Comparison of ENCODE assay signal across 1 cellular context in the genomic region with DNA sequence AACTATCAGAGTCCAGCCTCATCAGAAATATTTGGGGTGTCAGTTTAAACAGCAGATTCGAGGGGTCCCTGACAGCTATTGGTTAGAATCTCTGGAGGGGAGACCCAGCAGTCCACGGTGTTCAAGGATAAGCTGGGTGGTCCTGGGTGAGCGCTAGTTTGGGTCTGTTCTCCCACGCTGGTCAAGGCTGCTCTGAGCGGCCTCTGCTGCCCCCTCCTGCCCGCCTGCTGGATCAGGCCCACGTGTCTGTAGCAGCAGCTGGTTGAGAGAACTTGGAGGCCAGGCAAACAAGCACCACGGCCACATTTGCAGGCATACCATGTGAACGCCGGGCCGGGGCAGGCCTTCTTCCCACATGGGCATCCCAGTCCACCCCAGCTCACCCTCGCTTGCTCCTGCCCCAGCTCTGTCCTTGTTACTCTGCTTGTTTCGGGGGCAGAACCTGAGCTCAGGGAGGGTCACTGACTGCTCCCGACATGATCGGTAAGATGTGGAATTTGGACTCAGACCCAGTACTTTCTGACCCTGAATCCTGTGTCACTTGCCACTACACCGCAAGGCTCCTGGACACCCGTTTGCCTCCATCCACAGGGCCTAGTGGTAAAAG.
TF ChIP-seq lines count a peak whose summit lies in the region.

No MANE protein-coding gene starts in this region.

TF ChIP-seq in HepG2, 621 proteins besides CTCF, POLR2A, EP300 and RAD21 (continued from another document and continues in another):
- TF ChIP-seq ATF7 (IDR thresholded peaks at IDR 0.05): no peak
- no peak for TF ChIP-seq ATF7 (CRISPR knock-in tag; IDR thresholded peaks at IDR 0.05)
- TF ChIP-seq, protein P1, sequence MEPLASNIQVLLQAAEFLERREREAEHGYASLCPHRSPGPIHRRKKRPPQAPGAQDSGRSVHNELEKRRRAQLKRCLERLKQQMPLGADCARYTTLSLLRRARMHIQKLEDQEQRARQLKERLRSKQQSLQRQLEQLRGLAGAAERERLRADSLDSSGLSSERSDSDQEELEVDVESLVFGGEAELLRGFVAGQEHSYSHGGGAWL (CRISPR knock-in tag; IDR thresholded peaks at IDR 0.05): no peak
- TF ChIP-seq, protein P2, sequence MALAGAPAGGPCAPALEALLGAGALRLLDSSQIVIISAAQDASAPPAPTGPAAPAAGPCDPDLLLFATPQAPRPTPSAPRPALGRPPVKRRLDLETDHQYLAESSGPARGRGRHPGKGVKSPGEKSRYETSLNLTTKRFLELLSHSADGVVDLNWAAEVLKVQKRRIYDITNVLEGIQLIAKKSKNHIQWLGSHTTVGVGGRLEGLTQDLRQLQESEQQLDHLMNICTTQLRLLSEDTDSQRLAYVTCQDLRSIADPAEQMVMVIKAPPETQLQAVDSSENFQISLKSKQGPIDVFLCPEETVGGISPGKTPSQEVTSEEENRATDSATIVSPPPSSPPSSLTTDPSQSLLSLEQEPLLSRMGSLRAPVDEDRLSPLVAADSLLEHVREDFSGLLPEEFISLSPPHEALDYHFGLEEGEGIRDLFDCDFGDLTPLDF (CRISPR knock-in tag; IDR thresholded peaks at IDR 0.05): no peak
- TF ChIP-seq ZNF572 (CRISPR knock-in tag; IDR thresholded peaks at IDR 0.05): no peak
- TF ChIP-seq, protein P3, sequence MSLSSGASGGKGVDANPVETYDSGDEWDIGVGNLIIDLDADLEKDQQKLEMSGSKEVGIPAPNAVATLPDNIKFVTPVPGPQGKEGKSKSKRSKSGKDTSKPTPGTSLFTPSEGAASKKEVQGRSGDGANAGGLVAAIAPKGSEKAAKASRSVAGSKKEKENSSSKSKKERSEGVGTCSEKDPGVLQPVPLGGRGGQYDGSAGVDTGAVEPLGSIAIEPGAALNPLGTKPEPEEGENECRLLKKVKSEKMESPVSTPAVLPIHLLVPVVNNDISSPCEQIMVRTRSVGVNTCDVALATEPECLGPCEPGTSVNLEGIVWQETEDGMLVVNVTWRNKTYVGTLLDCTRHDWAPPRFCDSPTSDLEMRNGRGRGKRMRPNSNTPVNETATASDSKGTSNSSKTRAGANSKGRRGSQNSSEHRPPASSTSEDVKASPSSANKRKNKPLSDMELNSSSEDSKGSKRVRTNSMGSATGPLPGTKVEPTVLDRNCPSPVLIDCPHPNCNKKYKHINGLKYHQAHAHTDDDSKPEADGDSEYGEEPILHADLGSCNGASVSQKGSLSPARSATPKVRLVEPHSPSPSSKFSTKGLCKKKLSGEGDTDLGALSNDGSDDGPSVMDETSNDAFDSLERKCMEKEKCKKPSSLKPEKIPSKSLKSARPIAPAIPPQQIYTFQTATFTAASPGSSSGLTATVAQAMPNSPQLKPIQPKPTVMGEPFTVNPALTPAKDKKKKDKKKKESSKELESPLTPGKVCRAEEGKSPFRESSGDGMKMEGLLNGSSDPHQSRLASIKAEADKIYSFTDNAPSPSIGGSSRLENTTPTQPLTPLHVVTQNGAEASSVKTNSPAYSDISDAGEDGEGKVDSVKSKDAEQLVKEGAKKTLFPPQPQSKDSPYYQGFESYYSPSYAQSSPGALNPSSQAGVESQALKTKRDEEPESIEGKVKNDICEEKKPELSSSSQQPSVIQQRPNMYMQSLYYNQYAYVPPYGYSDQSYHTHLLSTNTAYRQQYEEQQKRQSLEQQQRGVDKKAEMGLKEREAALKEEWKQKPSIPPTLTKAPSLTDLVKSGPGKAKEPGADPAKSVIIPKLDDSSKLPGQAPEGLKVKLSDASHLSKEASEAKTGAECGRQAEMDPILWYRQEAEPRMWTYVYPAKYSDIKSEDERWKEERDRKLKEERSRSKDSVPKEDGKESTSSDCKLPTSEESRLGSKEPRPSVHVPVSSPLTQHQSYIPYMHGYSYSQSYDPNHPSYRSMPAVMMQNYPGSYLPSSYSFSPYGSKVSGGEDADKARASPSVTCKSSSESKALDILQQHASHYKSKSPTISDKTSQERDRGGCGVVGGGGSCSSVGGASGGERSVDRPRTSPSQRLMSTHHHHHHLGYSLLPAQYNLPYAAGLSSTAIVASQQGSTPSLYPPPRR (CRISPR knock-in tag; IDR thresholded peaks at IDR 0.05; ENCODE audit: borderline replicate concordance): no peak
- TF ChIP-seq, protein P4, sequence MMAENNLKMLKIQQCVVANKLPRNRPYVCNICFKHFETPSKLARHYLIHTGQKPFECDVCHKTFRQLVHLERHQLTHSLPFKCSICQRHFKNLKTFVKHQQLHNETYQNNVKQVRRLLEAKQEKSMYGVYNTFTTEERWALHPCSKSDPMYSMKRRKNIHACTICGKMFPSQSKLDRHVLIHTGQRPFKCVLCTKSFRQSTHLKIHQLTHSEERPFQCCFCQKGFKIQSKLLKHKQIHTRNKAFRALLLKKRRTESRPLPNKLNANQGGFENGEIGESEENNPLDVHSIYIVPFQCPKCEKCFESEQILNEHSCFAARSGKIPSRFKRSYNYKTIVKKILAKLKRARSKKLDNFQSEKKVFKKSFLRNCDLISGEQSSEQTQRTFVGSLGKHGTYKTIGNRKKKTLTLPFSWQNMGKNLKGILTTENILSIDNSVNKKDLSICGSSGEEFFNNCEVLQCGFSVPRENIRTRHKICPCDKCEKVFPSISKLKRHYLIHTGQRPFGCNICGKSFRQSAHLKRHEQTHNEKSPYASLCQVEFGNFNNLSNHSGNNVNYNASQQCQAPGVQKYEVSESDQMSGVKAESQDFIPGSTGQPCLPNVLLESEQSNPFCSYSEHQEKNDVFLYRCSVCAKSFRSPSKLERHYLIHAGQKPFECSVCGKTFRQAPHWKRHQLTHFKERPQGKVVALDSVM (CRISPR knock-in tag; IDR thresholded peaks at IDR 0.05): 0 out of 2 replicates have a peak, but pooled peaks have one; percentile 37
- TF ChIP-seq KMT2A (CRISPR knock-in tag; IDR thresholded peaks at IDR 0.05): no peak
- TF ChIP-seq ZNF253 (CRISPR knock-in tag; IDR thresholded peaks at IDR 0.05; ENCODE audit: borderline replicate concordance): no peak
- no peak for TF ChIP-seq CHCHD3 (CRISPR knock-in tag; IDR thresholded peaks at IDR 0.05)
- 0 out of 2 replicates have a peak, but pooled peaks have one; percentile 51 for TF ChIP-seq MTF2 (CRISPR knock-in tag; IDR thresholded peaks at IDR 0.05; ENCODE audit: borderline replicate concordance)
- no peak for TF ChIP-seq MTF1 (CRISPR knock-in tag; IDR thresholded peaks at IDR 0.05)
- TF ChIP-seq AHR (CRISPR knock-in tag; IDR thresholded peaks at IDR 0.05): 0 out of 2 replicates have a peak, but pooled peaks have one; percentile 37
- no peak for TF ChIP-seq ATRX (CRISPR knock-in tag; IDR thresholded peaks at IDR 0.05; ENCODE audit: borderline replicate concordance)
- TF ChIP-seq, protein P5, sequence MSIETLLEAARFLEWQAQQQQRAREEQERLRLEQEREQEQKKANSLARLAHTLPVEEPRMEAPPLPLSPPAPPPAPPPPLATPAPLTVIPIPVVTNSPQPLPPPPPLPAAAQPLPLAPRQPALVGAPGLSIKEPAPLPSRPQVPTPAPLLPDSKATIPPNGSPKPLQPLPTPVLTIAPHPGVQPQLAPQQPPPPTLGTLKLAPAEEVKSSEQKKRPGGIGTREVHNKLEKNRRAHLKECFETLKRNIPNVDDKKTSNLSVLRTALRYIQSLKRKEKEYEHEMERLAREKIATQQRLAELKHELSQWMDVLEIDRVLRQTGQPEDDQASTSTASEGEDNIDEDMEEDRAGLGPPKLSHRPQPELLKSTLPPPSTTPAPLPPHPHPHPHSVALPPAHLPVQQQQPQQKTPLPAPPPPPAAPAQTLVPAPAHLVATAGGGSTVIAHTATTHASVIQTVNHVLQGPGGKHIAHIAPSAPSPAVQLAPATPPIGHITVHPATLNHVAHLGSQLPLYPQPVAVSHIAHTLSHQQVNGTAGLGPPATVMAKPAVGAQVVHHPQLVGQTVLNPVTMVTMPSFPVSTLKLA (IDR thresholded peaks at IDR 0.05): 0 out of 2 replicates have a peak, but pooled peaks have one; percentile 9
- TF ChIP-seq ZNF557 (CRISPR knock-in tag; IDR thresholded peaks at IDR 0.05): no peak
- no peak for TF ChIP-seq TMF1 (CRISPR knock-in tag; IDR thresholded peaks at IDR 0.05; ENCODE audit: low read depth)
- no peak for TF ChIP-seq DR1 (CRISPR knock-in tag; IDR thresholded peaks at IDR 0.05)
- TF ChIP-seq, protein P6, sequence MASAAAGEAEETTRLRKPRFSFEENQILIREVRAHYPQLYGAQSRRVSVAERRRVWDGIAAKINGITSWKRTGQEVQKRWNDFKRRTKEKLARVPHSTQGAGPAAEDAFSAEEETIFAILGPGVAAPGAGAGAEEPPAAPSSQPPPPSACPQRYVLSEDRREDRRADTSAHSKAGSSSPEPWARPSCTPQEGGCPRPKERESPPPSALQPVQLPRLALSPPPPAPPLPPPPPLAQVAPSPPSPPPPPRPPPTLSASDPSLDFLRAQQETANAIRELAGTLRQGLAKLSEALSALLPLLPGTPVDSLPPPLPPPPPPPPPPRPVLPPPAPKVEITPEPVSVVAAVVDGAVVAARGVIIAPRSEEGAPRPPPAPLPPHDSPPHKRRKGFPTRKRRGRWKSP (CRISPR knock-in tag; IDR thresholded peaks at IDR 0.05): no peak
- no peak for TF ChIP-seq ZKSCAN1 (IDR thresholded peaks at IDR 0.05; ENCODE audit: low read length)
- TF ChIP-seq, protein P7, sequence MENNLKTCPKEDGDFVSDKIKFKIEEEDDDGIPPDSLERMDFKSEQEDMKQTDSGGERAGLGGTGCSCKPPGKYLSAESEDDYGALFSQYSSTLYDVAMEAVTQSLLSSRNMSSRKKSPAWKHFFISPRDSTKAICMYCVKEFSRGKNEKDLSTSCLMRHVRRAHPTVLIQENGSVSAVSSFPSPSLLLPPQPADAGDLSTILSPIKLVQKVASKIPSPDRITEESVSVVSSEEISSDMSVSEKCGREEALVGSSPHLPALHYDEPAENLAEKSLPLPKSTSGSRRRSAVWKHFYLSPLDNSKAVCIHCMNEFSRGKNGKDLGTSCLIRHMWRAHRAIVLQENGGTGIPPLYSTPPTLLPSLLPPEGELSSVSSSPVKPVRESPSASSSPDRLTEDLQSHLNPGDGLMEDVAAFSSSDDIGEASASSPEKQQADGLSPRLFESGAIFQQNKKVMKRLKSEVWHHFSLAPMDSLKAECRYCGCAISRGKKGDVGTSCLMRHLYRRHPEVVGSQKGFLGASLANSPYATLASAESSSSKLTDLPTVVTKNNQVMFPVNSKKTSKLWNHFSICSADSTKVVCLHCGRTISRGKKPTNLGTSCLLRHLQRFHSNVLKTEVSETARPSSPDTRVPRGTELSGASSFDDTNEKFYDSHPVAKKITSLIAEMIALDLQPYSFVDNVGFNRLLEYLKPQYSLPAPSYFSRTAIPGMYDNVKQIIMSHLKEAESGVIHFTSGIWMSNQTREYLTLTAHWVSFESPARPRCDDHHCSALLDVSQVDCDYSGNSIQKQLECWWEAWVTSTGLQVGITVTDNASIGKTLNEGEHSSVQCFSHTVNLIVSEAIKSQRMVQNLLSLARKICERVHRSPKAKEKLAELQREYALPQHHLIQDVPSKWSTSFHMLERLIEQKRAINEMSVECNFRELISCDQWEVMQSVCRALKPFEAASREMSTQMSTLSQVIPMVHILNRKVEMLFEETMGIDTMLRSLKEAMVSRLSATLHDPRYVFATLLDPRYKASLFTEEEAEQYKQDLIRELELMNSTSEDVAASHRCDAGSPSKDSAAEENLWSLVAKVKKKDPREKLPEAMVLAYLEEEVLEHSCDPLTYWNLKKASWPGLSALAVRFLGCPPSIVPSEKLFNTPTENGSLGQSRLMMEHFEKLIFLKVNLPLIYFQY (CRISPR knock-in tag; IDR thresholded peaks at IDR 0.05; ENCODE audit: borderline replicate concordance): no peak
- 0 out of 2 replicates have a peak, but pooled peaks have one; percentile 27 for TF ChIP-seq ZC3H13 (CRISPR knock-in tag; IDR thresholded peaks at IDR 0.05)
- TF ChIP-seq, protein P8, sequence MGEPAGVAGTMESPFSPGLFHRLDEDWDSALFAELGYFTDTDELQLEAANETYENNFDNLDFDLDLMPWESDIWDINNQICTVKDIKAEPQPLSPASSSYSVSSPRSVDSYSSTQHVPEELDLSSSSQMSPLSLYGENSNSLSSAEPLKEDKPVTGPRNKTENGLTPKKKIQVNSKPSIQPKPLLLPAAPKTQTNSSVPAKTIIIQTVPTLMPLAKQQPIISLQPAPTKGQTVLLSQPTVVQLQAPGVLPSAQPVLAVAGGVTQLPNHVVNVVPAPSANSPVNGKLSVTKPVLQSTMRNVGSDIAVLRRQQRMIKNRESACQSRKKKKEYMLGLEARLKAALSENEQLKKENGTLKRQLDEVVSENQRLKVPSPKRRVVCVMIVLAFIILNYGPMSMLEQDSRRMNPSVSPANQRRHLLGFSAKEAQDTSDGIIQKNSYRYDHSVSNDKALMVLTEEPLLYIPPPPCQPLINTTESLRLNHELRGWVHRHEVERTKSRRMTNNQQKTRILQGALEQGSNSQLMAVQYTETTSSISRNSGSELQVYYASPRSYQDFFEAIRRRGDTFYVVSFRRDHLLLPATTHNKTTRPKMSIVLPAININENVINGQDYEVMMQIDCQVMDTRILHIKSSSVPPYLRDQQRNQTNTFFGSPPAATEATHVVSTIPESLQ (CRISPR knock-in tag; conservative IDR thresholded peaks at IDR 0.05): no peak
- TF ChIP-seq SMC3 (IDR thresholded peaks at IDR 0.05; ENCODE audit: low read length): peak; percentile 22; the same call in 1 of the 2 replicates
- TF ChIP-seq, protein P9, sequence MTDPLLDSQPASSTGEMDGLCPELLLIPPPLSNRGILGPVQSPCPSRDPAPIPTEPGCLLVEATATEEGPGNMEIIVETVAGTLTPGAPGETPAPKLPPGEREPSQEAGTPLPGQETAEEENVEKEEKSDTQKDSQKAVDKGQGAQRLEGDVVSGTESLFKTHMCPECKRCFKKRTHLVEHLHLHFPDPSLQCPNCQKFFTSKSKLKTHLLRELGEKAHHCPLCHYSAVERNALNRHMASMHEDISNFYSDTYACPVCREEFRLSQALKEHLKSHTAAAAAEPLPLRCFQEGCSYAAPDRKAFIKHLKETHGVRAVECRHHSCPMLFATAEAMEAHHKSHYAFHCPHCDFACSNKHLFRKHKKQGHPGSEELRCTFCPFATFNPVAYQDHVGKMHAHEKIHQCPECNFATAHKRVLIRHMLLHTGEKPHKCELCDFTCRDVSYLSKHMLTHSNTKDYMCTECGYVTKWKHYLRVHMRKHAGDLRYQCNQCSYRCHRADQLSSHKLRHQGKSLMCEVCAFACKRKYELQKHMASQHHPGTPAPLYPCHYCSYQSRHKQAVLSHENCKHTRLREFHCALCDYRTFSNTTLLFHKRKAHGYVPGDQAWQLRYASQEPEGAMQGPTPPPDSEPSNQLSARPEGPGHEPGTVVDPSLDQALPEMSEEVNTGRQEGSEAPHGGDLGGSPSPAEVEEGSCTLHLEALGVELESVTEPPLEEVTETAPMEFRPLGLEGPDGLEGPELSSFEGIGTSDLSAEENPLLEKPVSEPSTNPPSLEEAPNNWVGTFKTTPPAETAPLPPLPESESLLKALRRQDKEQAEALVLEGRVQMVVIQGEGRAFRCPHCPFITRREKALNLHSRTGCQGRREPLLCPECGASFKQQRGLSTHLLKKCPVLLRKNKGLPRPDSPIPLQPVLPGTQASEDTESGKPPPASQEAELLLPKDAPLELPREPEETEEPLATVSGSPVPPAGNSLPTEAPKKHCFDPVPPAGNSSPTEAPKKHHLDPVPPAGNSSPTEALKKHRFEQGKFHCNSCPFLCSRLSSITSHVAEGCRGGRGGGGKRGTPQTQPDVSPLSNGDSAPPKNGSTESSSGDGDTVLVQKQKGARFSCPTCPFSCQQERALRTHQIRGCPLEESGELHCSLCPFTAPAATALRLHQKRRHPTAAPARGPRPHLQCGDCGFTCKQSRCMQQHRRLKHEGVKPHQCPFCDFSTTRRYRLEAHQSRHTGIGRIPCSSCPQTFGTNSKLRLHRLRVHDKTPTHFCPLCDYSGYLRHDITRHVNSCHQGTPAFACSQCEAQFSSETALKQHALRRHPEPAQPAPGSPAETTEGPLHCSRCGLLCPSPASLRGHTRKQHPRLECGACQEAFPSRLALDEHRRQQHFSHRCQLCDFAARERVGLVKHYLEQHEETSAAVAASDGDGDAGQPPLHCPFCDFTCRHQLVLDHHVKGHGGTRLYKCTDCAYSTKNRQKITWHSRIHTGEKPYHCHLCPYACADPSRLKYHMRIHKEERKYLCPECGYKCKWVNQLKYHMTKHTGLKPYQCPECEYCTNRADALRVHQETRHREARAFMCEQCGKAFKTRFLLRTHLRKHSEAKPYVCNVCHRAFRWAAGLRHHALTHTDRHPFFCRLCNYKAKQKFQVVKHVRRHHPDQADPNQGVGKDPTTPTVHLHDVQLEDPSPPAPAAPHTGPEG (CRISPR knock-in tag; IDR thresholded peaks at IDR 0.05): no peak
